In genomic region chr2:89850481-89850880, GRCh38 we compare ENCODE assay signal across 27 cellular contexts.
"Had no signal": no experiment of that assay in that cellular context is flagged by ENCODE, and none has a peak within 500 bp of the region (broad histone marks: within the 10 kb centered on the region; RNA-seq: fewer than 3 reads in every experiment).

No MANE protein-coding gene starts in this region.

- H3K4me3 Mint-ChIP-seq: activated naive CD4-positive, alpha-beta T cell treated with anti-CD3 and anti-CD28 coated beads, Interleukin-2, amount 10 ng/mL, durations not matched to agents 7 days and 5 days; activated naive CD8-positive, alpha-beta T cell treated with anti-CD3 and anti-CD28 coated beads, Interleukin-2, amount 10 ng/mL, durations not matched to agents 7 days and 5 days; activated T-helper 1 cell treated with anti-CD3 and anti-CD28 coated beads, Interleukin-12 subunit alpha, Interleukin-12 subunit beta, Interleukin-2, Interleukin-4 antibody, amounts not matched to agents 30 ng/mL and 10 ng/mL and 1 ng/mL, durations not matched to agents 14 hours and 24 hours and 36 hours; effector memory CD8-positive, alpha-beta T cell; mesothelial cell of epicardium; naive B cell; neural crest cell; stimulated activated naive B cell treated with anti-CD40 and anti-IgM and Interleukin-4, amounts not matched to agents 10 μg/mL and 1 μg/mL and 100 μg/mL, for 72 hours had no signal

- H3K27ac Mint-ChIP-seq: activated naive CD4-positive, alpha-beta T cell treated with anti-CD3 and anti-CD28 coated beads, Interleukin-2, amount 10 ng/mL, durations not matched to agents 7 days and 5 days; activated naive CD8-positive, alpha-beta T cell treated with anti-CD3 and anti-CD28 coated beads, Interleukin-2, amount 10 ng/mL, durations not matched to agents 7 days and 5 days; activated T-helper 1 cell treated with anti-CD3 and anti-CD28 coated beads, Interleukin-12 subunit alpha, Interleukin-12 subunit beta, Interleukin-2, Interleukin-4 antibody, amounts not matched to agents 30 ng/mL and 10 ng/mL and 1 ng/mL, durations not matched to agents 14 hours and 24 hours and 36 hours; effector memory CD8-positive, alpha-beta T cell; mesothelial cell of epicardium; stimulated activated naive B cell treated with anti-CD40 and anti-IgM and Interleukin-4, amounts not matched to agents 10 μg/mL and 1 μg/mL and 100 μg/mL, for 72 hours had no signal

- DNase-seq: activated CD4-positive, alpha-beta T cell treated with anti-CD3 and anti-CD28 coated beads for 4 hours; activated CD4-positive, alpha-beta T cell treated with anti-CD3 and anti-CD28 coated beads, Interleukin-2, amount 50 U/mL, for 4 hours; activated CD8-positive, alpha-beta memory T cell treated with anti-CD3 and anti-CD28 coated beads for 24 hours; activated effector memory CD4-positive, alpha-beta T cell treated with anti-CD3 and anti-CD28 coated beads, Interleukin-2, amount 50 U/mL, for 16 hours; activated naive CD4-positive, alpha-beta T cell treated with anti-CD3 and anti-CD28 coated beads, Interleukin-2, amount 10 ng/mL, durations not matched to agents 7 days and 5 days; activated naive CD8-positive, alpha-beta T cell treated with anti-CD3 and anti-CD28 coated beads, Interleukin-2, amount 10 ng/mL, durations not matched to agents 7 days and 5 days; central memory CD4-positive, alpha-beta T cell; dorsolateral prefrontal cortex; effector memory CD8-positive, alpha-beta T cell; erythroblast; hypothalamus; naive B cell; nucleus accumbens; psoas muscle; sigmoid colon; small intestine; stimulated activated CD4-positive, alpha-beta T cell treated with anti-CD3 and anti-CD28 coated beads, Interleukin-1b, Interleukin-23, amount 100 ng/mL, for 48 hours; stimulated activated CD4-positive, alpha-beta T cell treated with anti-CD3 and anti-CD28 coated beads, Interleukin-4, amount 100 ng/mL, for 4 hours; stimulated activated CD8-positive, alpha-beta memory T cell treated with anti-CD3 and anti-CD28 coated beads, Interleukin-4, amount 100 ng/mL, for 48 hours; stimulated activated naive B cell treated with anti-CD40 and anti-IgM and Interleukin-4, amounts not matched to agents 10 μg/mL and 1 μg/mL and 100 μg/mL, for 72 hours; stomach; thyroid gland; upper lobe of left lung had no signal

- ATAC-seq: effector memory CD8-positive, alpha-beta T cell; gastroesophageal sphincter had no signal

- H3K4me1 Mint-ChIP-seq: activated naive CD4-positive, alpha-beta T cell treated with anti-CD3 and anti-CD28 coated beads, Interleukin-2, amount 10 ng/mL, durations not matched to agents 7 days and 5 days; activated naive CD8-positive, alpha-beta T cell treated with anti-CD3 and anti-CD28 coated beads, Interleukin-2, amount 10 ng/mL, durations not matched to agents 7 days and 5 days; mesothelial cell of epicardium; neural crest cell had no signal

- H3K27me3 Mint-ChIP-seq: activated naive CD4-positive, alpha-beta T cell treated with anti-CD3 and anti-CD28 coated beads, Interleukin-2, amount 10 ng/mL, durations not matched to agents 7 days and 5 days; activated naive CD8-positive, alpha-beta T cell treated with anti-CD3 and anti-CD28 coated beads, Interleukin-2, amount 10 ng/mL, durations not matched to agents 7 days and 5 days had no signal

- H3K9me3 Mint-ChIP-seq: activated naive CD4-positive, alpha-beta T cell treated with anti-CD3 and anti-CD28 coated beads, Interleukin-2, amount 10 ng/mL, durations not matched to agents 7 days and 5 days; activated naive CD8-positive, alpha-beta T cell treated with anti-CD3 and anti-CD28 coated beads, Interleukin-2, amount 10 ng/mL, durations not matched to agents 7 days and 5 days; activated T-helper 1 cell treated with anti-CD3 and anti-CD28 coated beads, Interleukin-12 subunit alpha, Interleukin-12 subunit beta, Interleukin-2, Interleukin-4 antibody, amounts not matched to agents 30 ng/mL and 10 ng/mL and 1 ng/mL, durations not matched to agents 14 hours and 24 hours and 36 hours; stimulated activated naive B cell treated with anti-CD40 and anti-IgM and Interleukin-4, amounts not matched to agents 10 μg/mL and 1 μg/mL and 100 μg/mL, for 72 hours had no signal

- H3K36me3 Mint-ChIP-seq: activated naive CD4-positive, alpha-beta T cell treated with anti-CD3 and anti-CD28 coated beads, Interleukin-2, amount 10 ng/mL, durations not matched to agents 7 days and 5 days; activated naive CD8-positive, alpha-beta T cell treated with anti-CD3 and anti-CD28 coated beads, Interleukin-2, amount 10 ng/mL, durations not matched to agents 7 days and 5 days; mesothelial cell of epicardium; naive B cell; stimulated activated naive B cell treated with anti-CD40 and anti-IgM and Interleukin-4, amounts not matched to agents 10 μg/mL and 1 μg/mL and 100 μg/mL, for 72 hours had no signal
